27 cellular contexts compared by ENCODE assay signal in genomic region chr1:217274416-217274815, GRCh38.
DNase-seq lines count a peak whose midpoint lies in the region; ATAC-seq and TF ChIP-seq lines count a peak whose summit lies in the region.
"Had no signal": no experiment of that assay in that cellular context is flagged by ENCODE, and none has a peak within 500 bp of the region (broad histone marks: within the 10 kb centered on the region; RNA-seq: fewer than 3 reads in every experiment).

No MANE protein-coding gene starts in this region.

- H3K27me3 ChIP-seq in RWPE2 (ENCODE audit: insufficient read depth, poor library complexity, severe bottlenecking) (no peaks in the 10 kb centered on the region), parathyroid adenoma (ENCODE audit: control insufficient read depth, insufficient read depth, low read length) (no peaks in the 10 kb centered on the region)
- H3K27me3 ChIP-seq: heart left ventricle, neutrophil, tibial nerve had no signal

- TF ChIP-seq CTCF in RWPE2 (IDR thresholded peaks at IDR 0.05; ENCODE audit: poor library complexity, severe bottlenecking) = no peak
- no peak for TF ChIP-seq CTCF in fibroblast of mammary gland (conservative IDR thresholded peaks at IDR 0.05; ENCODE audit: control insufficient read depth, insufficient read depth, low read depth, low read length)
- no peak for TF ChIP-seq CTCF in parathyroid adenoma (IDR thresholded peaks at IDR 0.05)

- H3K9me3 ChIP-seq in RWPE2 (ENCODE audit: severe bottlenecking) (no peaks in the 10 kb centered on the region), parathyroid adenoma (ENCODE audit: control insufficient read depth, low read length) (no peaks in the 10 kb centered on the region)
- H3K9me3 ChIP-seq: heart left ventricle, neutrophil, tibial nerve had no signal

- H2AFZ ChIP-seq in parathyroid adenoma = no peak overlapping the region

- H3K27ac ChIP-seq in RWPE2 (ENCODE audit: poor library complexity, severe bottlenecking) (peak overlapping the region; percentile 74), parathyroid adenoma (peak overlapping the region; percentile 94)
- H3K27ac ChIP-seq: heart left ventricle, neutrophil, tibial nerve had no signal

- ATAC-seq in RWPE2 (ENCODE audit: low read depth) = no peak
- ATAC-seq: HCT116; heart left ventricle; left ventricle myocardium superior; naive thymus-derived CD4-positive, alpha-beta T cell; sciatic nerve had no signal

- no peaks in the 10 kb centered on the region for H3K79me2 ChIP-seq in parathyroid adenoma

- no peaks in the 10 kb centered on the region for H3K36me3 ChIP-seq in RWPE2 (ENCODE audit: low read depth)
- H3K36me3 ChIP-seq in parathyroid adenoma (ENCODE audit: control insufficient read depth, insufficient read depth, low read length) = no peaks in the 10 kb centered on the region
- H3K36me3 ChIP-seq: heart left ventricle, neutrophil, tibial nerve had no signal

- DNase-seq in EH (ENCODE audit: low read depth) (peak; percentile 5), RWPE2 (ENCODE audit: low spot score) (no peak), fibroblast of mammary gland (ENCODE audit: low read depth) (peak; percentile 57), NCI-H1694 treated with DMSO at 0.1 percent for 48 hours (lab: John Stamatoyannopoulos, UW) (no peak), NOMO-1 treated with dmso at 0.1 percent for 144 hours (lab: John Stamatoyannopoulos, UW; ENCODE audit: unreplicated experiment) (no peak), AG08395 (ENCODE audit: low spot score) (no peak), Kasumi-1 (lab: John Stamatoyannopoulos, UW) (no peak)
- DNase-seq: activated CD4-positive, alpha-beta memory T cell treated with anti-CD3 and anti-CD28 coated beads, Interleukin-2, amount 10 ng/mL, durations not matched to agents 7 days and 5 days; activated CD8-positive, alpha-beta memory T cell treated with anti-CD3 and anti-CD28 coated beads, Interleukin-2, amount 50 U/mL, for 4 hours; activated naive CD4-positive, alpha-beta T cell treated with anti-CD3 and anti-CD28 coated beads for 36 hours; effector CD4-positive, alpha-beta T cell; foreskin melanocyte; heart left ventricle; left ventricle myocardium superior; naive thymus-derived CD4-positive, alpha-beta T cell; NCI-H1092; NCI-H187; NCI-H2171; NCI-H510A; Right ventricle myocardium superior; stimulated activated CD4-positive, alpha-beta T cell treated with anti-CD3 and anti-CD28 coated beads, Interleukin-15, amount 100 ng/mL, for 24 hours; stimulated activated CD4-positive, alpha-beta T cell treated with anti-CD3 and anti-CD28 coated beads, Interleukin-4, amount 100 ng/mL, for 4 hours had no signal

- H3K4me3 ChIP-seq in RWPE2 (ENCODE audit: severe bottlenecking) = no peak overlapping the region
- no peak overlapping the region for H3K4me3 ChIP-seq in fibroblast of mammary gland (ENCODE audit: control insufficient read depth, low read depth, low read length)
- no peak overlapping the region for H3K4me3 ChIP-seq in parathyroid adenoma (ENCODE audit: low read depth, low read length)
- H3K4me3 ChIP-seq: heart left ventricle, tibial nerve had no signal

- H3K4me1 ChIP-seq in RWPE2 (ENCODE audit: insufficient read depth, poor library complexity, severe bottlenecking) (peaks cover 18% of the 10 kb centered on the region), parathyroid adenoma (peaks cover 36% of the 10 kb centered on the region)
- H3K4me1 ChIP-seq: heart left ventricle, tibial nerve had no signal

- no peak overlapping the region for H3K4me2 ChIP-seq in parathyroid adenoma (ENCODE audit: low read length)

- no peak overlapping the region for H3K9ac ChIP-seq in parathyroid adenoma

Comparison
In these comparisons a context has a peak if more than half of its experiments do, and no peak if none do; other contexts are left out.
1. DNase-seq: peak in EH (single experiment) and fibroblast of mammary gland (single experiment); none in RWPE2 (single experiment), NCI-H1694 treated with DMSO at 0.1 percent for 48 hours (single experiment), NOMO-1 treated with dmso at 0.1 percent for 144 hours (single experiment), AG08395 (single experiment) and Kasumi-1 (0 of 2).